20 cellular contexts compared by ENCODE assay signal in genomic region chr12:107998863-107999262, GRCh38.
DNase-seq lines count a peak whose midpoint lies in the region; ATAC-seq, FAIRE-seq and TF ChIP-seq lines count a peak whose summit lies in the region.
"Had no signal": no experiment of that assay in that cellular context is flagged by ENCODE, and none has a peak within 500 bp of the region (broad histone marks: within the 10 kb centered on the region; RNA-seq: fewer than 3 reads in every experiment).

No MANE protein-coding gene starts in this region.

- no peak overlapping the region for H2BK120ac ChIP-seq in IMR-90 (ENCODE audit: low read depth, low read length)

- in situ Hi-C loops in HepG2 (cut with HindIII; ENCODE audit: extremely low pct_ligation_motif_present, low pct_unique_long_range_greater_than_20kb), result loop anchor here (25.0 kb wide), 1 partner anchor 188 kb away; no protein-coding TSS in a partner anchor
- in situ Hi-C loops in IMR-90 (cut with MboI; ENCODE audit: low sequenced_read_pairs), result no loop called here

- peaks cover 9% of the 10 kb centered on the region for H3K27me3 Mint-ChIP-seq in activated T-helper 2 cell treated with anti-CD3 and anti-CD28 coated beads, Interferon-gamma antibody, Interleukin-2, Interleukin-4, amounts not matched to agents 10 μg/mL and 5 μg/mL and 100 μg/mL, durations not matched to agents 14 hours and 24 hours and 36 hours (ENCODE audit: low read depth)

- CTCF ChIA-PET in HepG2 (lab: Yijun Ruan, JAX; ENCODE audit: low intra/inter-chr PET ratio, low total read pairs), result no interaction called here
- CTCF ChIA-PET in IMR-90 (lab: Yijun Ruan, JAX), result no interaction called here

- H3K9me3 ChIP-seq in HepG2 (ENCODE audit: low read length), result no peaks in the 10 kb centered on the region
- no peaks in the 10 kb centered on the region for H3K9me3 ChIP-seq in right lobe of liver
- peaks cover 2% of the 10 kb centered on the region; the same call in 1 of the 2 replicates for H3K9me3 ChIP-seq in IMR-90 (ENCODE audit: control insufficient read depth, insufficient read depth, low read length)
- H3K9me3 ChIP-seq: BLaER1 treated with 17β-estradiol and CSF1 and Interleukin-3, amounts not matched to agents 10 nM and 100 nM; Caco-2 had no signal

- no peaks in the 10 kb centered on the region for H3K36me3 Mint-ChIP-seq in activated T-helper 2 cell treated with anti-CD3 and anti-CD28 coated beads, Interferon-gamma antibody, Interleukin-2, Interleukin-4, amounts not matched to agents 10 μg/mL and 5 μg/mL and 100 μg/mL, durations not matched to agents 14 hours and 24 hours and 36 hours (ENCODE audit: low read depth)
- H3K36me3 Mint-ChIP-seq: CD8-positive, alpha-beta T cell had no signal

- H2BK5ac ChIP-seq in IMR-90 (ENCODE audit: low read depth, low read length, poor library complexity, severe bottlenecking), result no peak overlapping the region

- no peak overlapping the region for H3K27ac ChIP-seq in HepG2 (ENCODE audit: extremely low read length, insufficient read depth, low read length)
- H3K27ac ChIP-seq in right lobe of liver, result no peak overlapping the region
- H3K27ac ChIP-seq in IMR-90 (ENCODE audit: insufficient read depth, low read length), result no peak overlapping the region
- H3K27ac ChIP-seq: 22Rv1; BLaER1 treated with 17β-estradiol and CSF1 and Interleukin-3, amounts not matched to agents 10 nM and 100 nM; C4-2B had no signal

- no peak overlapping the region for H3K56ac ChIP-seq in IMR-90 (ENCODE audit: extremely low read depth, insufficient read depth, low read length)

- BruUV-seq in HepG2 (replicated peaks; lab: Mats Ljungman, UMichigan) (no TSS peak), IMR-90 (replicated peaks; lab: Mats Ljungman, UMichigan) (no TSS peak)

- no peak overlapping the region for H2AFZ ChIP-seq in HepG2 (ENCODE audit: low read length)
- no peak overlapping the region for H2AFZ ChIP-seq in IMR-90 (replicated peaks; ENCODE audit: low read length, poor library complexity)

- H3K4me1 ChIP-seq in HepG2 (ENCODE audit: insufficient read depth, low read length) (no peaks in the 10 kb centered on the region), right lobe of liver (no peaks in the 10 kb centered on the region), IMR-90 (ENCODE audit: control insufficient read depth, insufficient read depth, low read length) (no peaks in the 10 kb centered on the region)
- H3K4me1 ChIP-seq: BLaER1 treated with 17β-estradiol and CSF1 and Interleukin-3, amounts not matched to agents 10 nM and 100 nM; Caco-2 had no signal

- no peak overlapping the region for H2BK15ac ChIP-seq in IMR-90 (ENCODE audit: low read depth, low read length)

- ATAC-seq in HepG2 (no peak), right lobe of liver (no peak), IMR-90 (ENCODE audit: low read depth) (no peak), GM18870 (IDR thresholded peaks at IDR 0.05; ENCODE audit: unreplicated experiment) (no peak)
- ATAC-seq: CD8-positive, alpha-beta T cell had no signal

- no peaks in the 10 kb centered on the region for H3K79me1 ChIP-seq in IMR-90 (ENCODE audit: low read depth in 1 of 2, low read length in 2 of 2)

- no peak overlapping the region for H3K4me3 ChIP-seq in HepG2 (replicated peaks in 1 of 3; ENCODE audit: insufficient read depth in 1 of 3, low read depth in 2 of 3, low read length in 3 of 3)
- H3K4me3 ChIP-seq in right lobe of liver, result no peak overlapping the region
- H3K4me3 ChIP-seq in IMR-90 (ENCODE audit: insufficient read depth, low read depth, low read length), result no peak overlapping the region
- H3K4me3 ChIP-seq: BLaER1 treated with 17β-estradiol and CSF1 and Interleukin-3, amounts not matched to agents 10 nM and 100 nM had no signal

- H3K4me2 ChIP-seq in HepG2 (ENCODE audit: low read depth, low read length) (no peak overlapping the region), IMR-90 (ENCODE audit: low read depth, low read length) (no peak overlapping the region)
- H3K4me2 ChIP-seq: BLaER1 treated with 17β-estradiol and CSF1 and Interleukin-3, amounts not matched to agents 10 nM and 100 nM had no signal

- H3K27ac Mint-ChIP-seq in activated T-helper 2 cell treated with anti-CD3 and anti-CD28 coated beads, Interferon-gamma antibody, Interleukin-2, Interleukin-4, amounts not matched to agents 10 μg/mL and 5 μg/mL and 100 μg/mL, durations not matched to agents 14 hours and 24 hours and 36 hours, result no peak overlapping the region
- H3K27ac Mint-ChIP-seq: B cell; CD4-positive, alpha-beta T cell; CD8-positive, alpha-beta T cell had no signal

- no peak overlapping the region for H2AK5ac ChIP-seq in IMR-90 (ENCODE audit: low read depth, low read length)

- intact Hi-C loops in HepG2 (cut with micrococcal nuclease; ENCODE audit: unreplicated experiment) (no loop called here), right lobe of liver (cut with DNase I) (loop anchor here in 1 of 2 donors (10.0 kb wide), 1 partner anchor 196 kb away; no protein-coding TSS in a partner anchor), IMR-90 (cut with micrococcal nuclease) (no loop called here)
- intact Hi-C loops in activated T-helper 2 cell treated with anti-CD3 and anti-CD28 coated beads, Interferon-gamma antibody, Interleukin-2, Interleukin-4, amounts not matched to agents 10 μg/mL and 5 μg/mL and 100 μg/mL, durations not matched to agents 14 hours and 24 hours and 36 hours (cut with micrococcal nuclease), result no loop called here

- no peak overlapping the region for H3K23ac ChIP-seq in IMR-90 (ENCODE audit: low read depth, low read length)

- POLR2A ChIA-PET in HepG2 (lab: Yijun Ruan, JAX), result no interaction called here
- POLR2A ChIA-PET in IMR-90 (lab: Charles Lee; ENCODE audit: unreplicated experiment), result no interaction called here

- H3K9ac ChIP-seq in HepG2 (ENCODE audit: insufficient read depth, low read depth, low read length) (no peak overlapping the region), IMR-90 (ENCODE audit: low read depth, low read length) (no peak overlapping the region)
- H3K9ac ChIP-seq: BLaER1 treated with 17β-estradiol and CSF1 and Interleukin-3, amounts not matched to agents 10 nM and 100 nM had no signal

- H4K8ac ChIP-seq in IMR-90 (ENCODE audit: low read depth in 2 of 2, low read length in 2 of 2), result no peak overlapping the region

- H3K9me3 Mint-ChIP-seq in activated T-helper 2 cell treated with anti-CD3 and anti-CD28 coated beads, Interferon-gamma antibody, Interleukin-2, Interleukin-4, amounts not matched to agents 10 μg/mL and 5 μg/mL and 100 μg/mL, durations not matched to agents 14 hours and 24 hours and 36 hours, result no peaks in the 10 kb centered on the region

- TF ChIP-seq RAD21 in HepG2 (CRISPR knock-in tag; IDR thresholded peaks at IDR 0.05), result no peak
- TF ChIP-seq RAD21 in IMR-90 (IDR thresholded peaks at IDR 0.05; ENCODE audit: low read length), result no peak

- no peak for TF ChIP-seq POLR2A in HepG2 (IDR thresholded peaks at IDR 0.05; ENCODE audit: insufficient read depth in 1 of 2, low read depth in 2 of 2, low read length in 2 of 2)
- no peak for TF ChIP-seq POLR2A in right lobe of liver (IDR thresholded peaks at IDR 0.05)
- TF ChIP-seq POLR2A in IMR-90 (IDR thresholded peaks at IDR 0.05; ENCODE audit: low read depth, low read length), result no peak

- H3K79me2 ChIP-seq in HepG2 (ENCODE audit: insufficient read depth, low read length), result no peaks in the 10 kb centered on the region

- H4K20me1 ChIP-seq in HepG2 (ENCODE audit: insufficient read depth, low read length) (no peaks in the 10 kb centered on the region), IMR-90 (ENCODE audit: insufficient read depth, low read length) (no peaks in the 10 kb centered on the region)
- H4K20me1 ChIP-seq: BLaER1 treated with 17β-estradiol and CSF1 and Interleukin-3, amounts not matched to agents 10 nM and 100 nM had no signal

- no peak overlapping the region for H4K5ac ChIP-seq in IMR-90 (ENCODE audit: low read depth, low read length)

- TF ChIP-seq EP300 in HepG2 (IDR thresholded peaks at IDR 0.05; ENCODE audit: low read depth in 2 of 2, low read length in 2 of 2), result no peak
- no peak for TF ChIP-seq EP300 in HepG2 (CRISPR knock-in tag; IDR thresholded peaks at IDR 0.05; ENCODE audit: borderline replicate concordance)

- dilution Hi-C loops in IMR-90 (cut with HindIII; ENCODE audit: low sequenced_read_pairs, unreplicated experiment), result no loop called here

- no peak overlapping the region for H4K91ac ChIP-seq in IMR-90 (ENCODE audit: insufficient read depth, low read depth, low read length)

- no peak overlapping the region for H3K4ac ChIP-seq in IMR-90 (ENCODE audit: low read depth, low read length)

- no peak overlapping the region for H3K18ac ChIP-seq in IMR-90 (ENCODE audit: low read depth, low read length)

- FAIRE-seq in HepG2 (lab: Jason Lieb, UNC) (no peak), endometrium (lab: Jason Lieb, UNC) (peak; percentile 8)
- FAIRE-seq: D721Med, GM12891, GM19239 had no signal

- DNase-seq in HepG2 (ENCODE audit: low spot score) (no peak), right lobe of liver (no peak), IMR-90 (no peak)
- DNase-seq in activated T-helper 2 cell treated with anti-CD3 and anti-CD28 coated beads, Interferon-gamma antibody, Interleukin-2, Interleukin-4, amounts not matched to agents 10 μg/mL and 5 μg/mL and 100 μg/mL, durations not matched to agents 14 hours and 24 hours and 36 hours (ENCODE audit: low spot score), result no peak
- DNase-seq: AML-193; Caco-2; Calu3; CD4-positive, alpha-beta T cell; CD8-positive, alpha-beta T cell; DMS79 treated with DMSO at 0.1 percent for 48 hours; GF-D8 had no signal

- no peak overlapping the region for H3K14ac ChIP-seq in IMR-90 (replicated peaks; ENCODE audit: low read depth, low read length)

- no peak overlapping the region for H3K4me3 Mint-ChIP-seq in activated T-helper 2 cell treated with anti-CD3 and anti-CD28 coated beads, Interferon-gamma antibody, Interleukin-2, Interleukin-4, amounts not matched to agents 10 μg/mL and 5 μg/mL and 100 μg/mL, durations not matched to agents 14 hours and 24 hours and 36 hours (ENCODE audit: low read depth)
- H3K4me3 Mint-ChIP-seq: B cell; CD4-positive, alpha-beta T cell; CD8-positive, alpha-beta T cell had no signal

- no peaks in the 10 kb centered on the region for H3K27me3 ChIP-seq in HepG2 (ENCODE audit: control insufficient read depth in 1 of 2, insufficient read depth in 2 of 2, low read length in 2 of 2)
- H3K27me3 ChIP-seq in right lobe of liver, result no peaks in the 10 kb centered on the region
- H3K27me3 ChIP-seq in IMR-90 (ENCODE audit: control insufficient read depth, insufficient read depth, low read length), result no peaks in the 10 kb centered on the region
- H3K27me3 ChIP-seq: BLaER1 treated with 17β-estradiol and CSF1 and Interleukin-3, amounts not matched to agents 10 nM and 100 nM had no signal

- WGBS in HepG2 (ENCODE audit: low lambda C conversion rate), result 11% methylated on average over 4 of the region's 4 CpGs
- 55% methylated on average over 4 of the region's 4 CpGs for WGBS in right lobe of liver (ENCODE audit: insufficient coverage, low coverage, low lambda C conversion rate, missing lambda C conversion rate)
- no CpG with 5 or more reads among the region's 4 CpGs for WGBS in IMR-90 (ENCODE audit: extremely low coverage in 2 of 2, insufficient read length in 1 of 2), 2 experiments

- H3K9me1 ChIP-seq in IMR-90 (ENCODE audit: insufficient read depth, low read length), result no peaks in the 10 kb centered on the region

- no peaks in the 10 kb centered on the region for H3K36me3 ChIP-seq in HepG2 (replicated peaks in 1 of 2; ENCODE audit: control insufficient read depth in 1 of 2, insufficient read depth in 2 of 2, low read length in 2 of 2)
- H3K36me3 ChIP-seq in right lobe of liver, result no peaks in the 10 kb centered on the region
- no peaks in the 10 kb centered on the region for H3K36me3 ChIP-seq in IMR-90 (ENCODE audit: control insufficient read depth, insufficient read depth, low read length)
- H3K36me3 ChIP-seq: BLaER1 treated with 17β-estradiol and CSF1 and Interleukin-3, amounts not matched to agents 10 nM and 100 nM had no signal

- no peak overlapping the region for H2BK20ac ChIP-seq in IMR-90 (ENCODE audit: low read depth, low read length)

- no peaks in the 10 kb centered on the region for H3K4me1 Mint-ChIP-seq in activated T-helper 2 cell treated with anti-CD3 and anti-CD28 coated beads, Interferon-gamma antibody, Interleukin-2, Interleukin-4, amounts not matched to agents 10 μg/mL and 5 μg/mL and 100 μg/mL, durations not matched to agents 14 hours and 24 hours and 36 hours (ENCODE audit: low read depth)
- H3K4me1 Mint-ChIP-seq: B cell had no signal

- no peak for TF ChIP-seq CTCF in HepG2 (CRISPR knock-in tag; IDR thresholded peaks at IDR 0.05)
- TF ChIP-seq CTCF in right lobe of liver (IDR thresholded peaks at IDR 0.05), result no peak
- TF ChIP-seq CTCF in IMR-90 (conservative IDR thresholded peaks at IDR 0.05; ENCODE audit: low read depth, low read length), result no peak

- no peak overlapping the region for H2AK9ac ChIP-seq in IMR-90 (replicated peaks; ENCODE audit: low read depth, low read length, poor library complexity)
